1 cellular context compared by ENCODE assay signal in genomic region chr14:56219666-56220413, GRCh38.
TF ChIP-seq lines count a peak whose summit lies in the region.

No MANE protein-coding gene starts in this region.

TF ChIP-seq in K562, 482 proteins besides CTCF, POLR2A, EP300 and RAD21 (continued from another document and continues in another):
- TF ChIP-seq, protein P1, sequence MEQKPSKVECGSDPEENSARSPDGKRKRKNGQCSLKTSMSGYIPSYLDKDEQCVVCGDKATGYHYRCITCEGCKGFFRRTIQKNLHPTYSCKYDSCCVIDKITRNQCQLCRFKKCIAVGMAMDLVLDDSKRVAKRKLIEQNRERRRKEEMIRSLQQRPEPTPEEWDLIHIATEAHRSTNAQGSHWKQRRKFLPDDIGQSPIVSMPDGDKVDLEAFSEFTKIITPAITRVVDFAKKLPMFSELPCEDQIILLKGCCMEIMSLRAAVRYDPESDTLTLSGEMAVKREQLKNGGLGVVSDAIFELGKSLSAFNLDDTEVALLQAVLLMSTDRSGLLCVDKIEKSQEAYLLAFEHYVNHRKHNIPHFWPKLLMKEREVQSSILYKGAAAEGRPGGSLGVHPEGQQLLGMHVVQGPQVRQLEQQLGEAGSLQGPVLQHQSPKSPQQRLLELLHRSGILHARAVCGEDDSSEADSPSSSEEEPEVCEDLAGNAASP (IDR thresholded peaks at IDR 0.05): no peak
- TF ChIP-seq PHF20 (IDR thresholded peaks at IDR 0.05; ENCODE audit: partially characterized antibody) (peak; percentile 30), C11orf30 (IDR thresholded peaks at IDR 0.05; ENCODE audit: low read depth) (peak; percentile 93), CBX3 (IDR thresholded peaks at IDR 0.05; ENCODE audit: borderline replicate concordance in 1 of 2, low read length in 2 of 2) (peak in 1 of 2 experiments; percentile 69; a peak in 1 of 3 replicates), TBL1XR1 (IDR thresholded peaks at IDR 0.05; ENCODE audit: low read length in 2 of 2) (peak; percentile 32 to 61; a peak in 1 of 4 replicates), ZNF589 (CRISPR knock-in tag; IDR thresholded peaks at IDR 0.05; ENCODE audit: low read depth) (peak; percentile 53; the same call in 1 of the 2 replicates), FOXP4 (CRISPR knock-in tag; IDR thresholded peaks at IDR 0.05; ENCODE audit: borderline replicate concordance) (no peak), TEAD1 (CRISPR knock-in tag; IDR thresholded peaks at IDR 0.05) (peak in 1 of 2 experiments; percentile 60; a peak in 2 of 4 replicates), OTX1 (CRISPR knock-in tag; IDR thresholded peaks at IDR 0.05) (no peak), STAT5A (IDR thresholded peaks at IDR 0.05; ENCODE audit: borderline replicate concordance, low read length) (peak; percentile 65; the same call in 1 of the 2 replicates), POLR2AphosphoS5 (IDR thresholded peaks at IDR 0.05; ENCODE audit: control insufficient read depth, insufficient read depth, low read depth, low read length) (peak; percentile 67), ZBTB12 (CRISPR knock-in tag; IDR thresholded peaks at IDR 0.05) (peak; percentile 53; the same call in 1 of the 2 replicates), FOSL1 (tag; conservative IDR thresholded peaks at IDR 0.05) (peak; percentile 84), BACH1 (tag; IDR thresholded peaks at IDR 0.05) (peak; percentile 34; the same call in 1 of the 2 replicates), DPF2 (IDR thresholded peaks at IDR 0.05) (peak; percentile 95), POLR3G (IDR thresholded peaks at IDR 0.05; ENCODE audit: extremely low read depth, insufficient read length, insufficient replicate concordance) (no peak), RCOR1 (IDR thresholded peaks at IDR 0.05; ENCODE audit: borderline replicate concordance in 1 of 2, low read depth in 2 of 2, low read length in 2 of 2) (peak; percentile 38 to 86; a peak in 2 of 4 replicates), TAF9B (IDR thresholded peaks at IDR 0.05; ENCODE audit: partially characterized antibody) (peak; percentile 88), HMGN3 (IDR thresholded peaks at IDR 0.05; ENCODE audit: borderline replicate concordance, extremely low read depth, insufficient read length, low read depth, low read length) (no peak), KLF16 (IDR thresholded peaks at IDR 0.05) (peak; percentile 25; the same call in 1 of the 2 replicates), MAFG (tag; conservative IDR thresholded peaks at IDR 0.05) (peak; percentile 91), FOXK2 (conservative IDR thresholded peaks at IDR 0.05 in 1 of 2, IDR thresholded peaks at IDR 0.05 in 1 of 2; ENCODE audit: low read depth in 2 of 2) (peak in 1 of 2 experiments; percentile 76; a peak in 2 of 4 replicates), NONO (IDR thresholded peaks at IDR 0.05; ENCODE audit: low read depth in 2 of 2, low read length in 1 of 2) (0 out of 4 replicates have a peak, but pooled peaks of 1 of the 2 experiments have one; percentile 9), HMBOX1 (IDR thresholded peaks at IDR 0.05) (peak; percentile 45), ZNF41 (CRISPR knock-in tag; conservative IDR thresholded peaks at IDR 0.05) (0 out of 2 replicates have a peak, but pooled peaks have one; percentile 32), ZNF583 (CRISPR knock-in tag; IDR thresholded peaks at IDR 0.05) (0 out of 2 replicates have a peak, but pooled peaks have one; percentile 56), TRIM24 (IDR thresholded peaks at IDR 0.05) (peak; percentile 59 to 85; a peak in 3 of 4 replicates), AFF1 (IDR thresholded peaks at IDR 0.05; ENCODE audit: low read depth in 1 of 2, partially characterized antibody in 2 of 2) (peak in 1 of 2 experiments; percentile 76), DDX20 (tag; IDR thresholded peaks at IDR 0.05; ENCODE audit: low read depth) (no peak), ZNF316 (IDR thresholded peaks at IDR 0.05) (peak; percentile 93), MTA3 (IDR thresholded peaks at IDR 0.05; ENCODE audit: borderline replicate concordance) (peak; percentile 78), CBX2 (IDR thresholded peaks at IDR 0.05; ENCODE audit: insufficient read depth, low read length, poor library complexity, severe bottlenecking) (no peak), ARID2 (IDR thresholded peaks at IDR 0.05) (no peak)
- TF ChIP-seq, protein P2, sequence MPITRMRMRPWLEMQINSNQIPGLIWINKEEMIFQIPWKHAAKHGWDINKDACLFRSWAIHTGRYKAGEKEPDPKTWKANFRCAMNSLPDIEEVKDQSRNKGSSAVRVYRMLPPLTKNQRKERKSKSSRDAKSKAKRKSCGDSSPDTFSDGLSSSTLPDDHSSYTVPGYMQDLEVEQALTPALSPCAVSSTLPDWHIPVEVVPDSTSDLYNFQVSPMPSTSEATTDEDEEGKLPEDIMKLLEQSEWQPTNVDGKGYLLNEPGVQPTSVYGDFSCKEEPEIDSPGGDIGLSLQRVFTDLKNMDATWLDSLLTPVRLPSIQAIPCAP (CRISPR knock-in tag; IDR thresholded peaks at IDR 0.05; ENCODE audit: borderline replicate concordance): no peak
- TF ChIP-seq, protein P3, sequence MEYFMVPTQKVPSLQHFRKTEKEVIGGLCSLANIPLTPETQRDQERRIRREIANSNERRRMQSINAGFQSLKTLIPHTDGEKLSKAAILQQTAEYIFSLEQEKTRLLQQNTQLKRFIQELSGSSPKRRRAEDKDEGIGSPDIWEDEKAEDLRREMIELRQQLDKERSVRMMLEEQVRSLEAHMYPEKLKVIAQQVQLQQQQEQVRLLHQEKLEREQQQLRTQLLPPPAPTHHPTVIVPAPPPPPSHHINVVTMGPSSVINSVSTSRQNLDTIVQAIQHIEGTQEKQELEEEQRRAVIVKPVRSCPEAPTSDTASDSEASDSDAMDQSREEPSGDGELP (CRISPR knock-in tag; IDR thresholded peaks at IDR 0.05; ENCODE audit: borderline replicate concordance): peak; percentile 77; the same call in 1 of the 2 replicates
- TF ChIP-seq, protein P4, sequence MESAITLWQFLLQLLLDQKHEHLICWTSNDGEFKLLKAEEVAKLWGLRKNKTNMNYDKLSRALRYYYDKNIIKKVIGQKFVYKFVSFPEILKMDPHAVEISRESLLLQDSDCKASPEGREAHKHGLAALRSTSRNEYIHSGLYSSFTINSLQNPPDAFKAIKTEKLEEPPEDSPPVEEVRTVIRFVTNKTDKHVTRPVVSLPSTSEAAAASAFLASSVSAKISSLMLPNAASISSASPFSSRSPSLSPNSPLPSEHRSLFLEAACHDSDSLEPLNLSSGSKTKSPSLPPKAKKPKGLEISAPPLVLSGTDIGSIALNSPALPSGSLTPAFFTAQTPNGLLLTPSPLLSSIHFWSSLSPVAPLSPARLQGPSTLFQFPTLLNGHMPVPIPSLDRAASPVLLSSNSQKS (CRISPR knock-in tag; IDR thresholded peaks at IDR 0.05): no peak
- TF ChIP-seq, protein P5, sequence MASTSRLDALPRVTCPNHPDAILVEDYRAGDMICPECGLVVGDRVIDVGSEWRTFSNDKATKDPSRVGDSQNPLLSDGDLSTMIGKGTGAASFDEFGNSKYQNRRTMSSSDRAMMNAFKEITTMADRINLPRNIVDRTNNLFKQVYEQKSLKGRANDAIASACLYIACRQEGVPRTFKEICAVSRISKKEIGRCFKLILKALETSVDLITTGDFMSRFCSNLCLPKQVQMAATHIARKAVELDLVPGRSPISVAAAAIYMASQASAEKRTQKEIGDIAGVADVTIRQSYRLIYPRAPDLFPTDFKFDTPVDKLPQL (IDR thresholded peaks at IDR 0.05; ENCODE audit: extremely low read depth, insufficient read length): no peak
- TF ChIP-seq, protein P6, sequence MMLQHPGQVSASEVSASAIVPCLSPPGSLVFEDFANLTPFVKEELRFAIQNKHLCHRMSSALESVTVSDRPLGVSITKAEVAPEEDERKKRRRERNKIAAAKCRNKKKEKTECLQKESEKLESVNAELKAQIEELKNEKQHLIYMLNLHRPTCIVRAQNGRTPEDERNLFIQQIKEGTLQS (IDR thresholded peaks at IDR 0.05): peak; percentile 64; the same call in 1 of the 2 replicates
- TF ChIP-seq, protein P6 (CRISPR knock-in tag; conservative IDR thresholded peaks at IDR 0.05): no peak
- TF ChIP-seq, protein P7, sequence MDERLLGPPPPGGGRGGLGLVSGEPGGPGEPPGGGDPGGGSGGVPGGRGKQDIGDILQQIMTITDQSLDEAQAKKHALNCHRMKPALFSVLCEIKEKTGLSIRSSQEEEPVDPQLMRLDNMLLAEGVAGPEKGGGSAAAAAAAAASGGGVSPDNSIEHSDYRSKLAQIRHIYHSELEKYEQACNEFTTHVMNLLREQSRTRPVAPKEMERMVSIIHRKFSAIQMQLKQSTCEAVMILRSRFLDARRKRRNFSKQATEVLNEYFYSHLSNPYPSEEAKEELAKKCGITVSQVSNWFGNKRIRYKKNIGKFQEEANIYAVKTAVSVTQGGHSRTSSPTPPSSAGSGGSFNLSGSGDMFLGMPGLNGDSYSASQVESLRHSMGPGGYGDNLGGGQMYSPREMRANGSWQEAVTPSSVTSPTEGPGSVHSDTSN (CRISPR knock-in tag; IDR thresholded peaks at IDR 0.05; ENCODE audit: low read depth): no peak
- TF ChIP-seq, protein P7 (tag; conservative IDR thresholded peaks at IDR 0.05; ENCODE audit: low read depth): peak; percentile 72
- TF ChIP-seq, protein P8, sequence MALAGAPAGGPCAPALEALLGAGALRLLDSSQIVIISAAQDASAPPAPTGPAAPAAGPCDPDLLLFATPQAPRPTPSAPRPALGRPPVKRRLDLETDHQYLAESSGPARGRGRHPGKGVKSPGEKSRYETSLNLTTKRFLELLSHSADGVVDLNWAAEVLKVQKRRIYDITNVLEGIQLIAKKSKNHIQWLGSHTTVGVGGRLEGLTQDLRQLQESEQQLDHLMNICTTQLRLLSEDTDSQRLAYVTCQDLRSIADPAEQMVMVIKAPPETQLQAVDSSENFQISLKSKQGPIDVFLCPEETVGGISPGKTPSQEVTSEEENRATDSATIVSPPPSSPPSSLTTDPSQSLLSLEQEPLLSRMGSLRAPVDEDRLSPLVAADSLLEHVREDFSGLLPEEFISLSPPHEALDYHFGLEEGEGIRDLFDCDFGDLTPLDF (CRISPR knock-in tag; IDR thresholded peaks at IDR 0.05): no peak
